ENCODE assay signal across 14 cellular contexts in the genomic region with DNA sequence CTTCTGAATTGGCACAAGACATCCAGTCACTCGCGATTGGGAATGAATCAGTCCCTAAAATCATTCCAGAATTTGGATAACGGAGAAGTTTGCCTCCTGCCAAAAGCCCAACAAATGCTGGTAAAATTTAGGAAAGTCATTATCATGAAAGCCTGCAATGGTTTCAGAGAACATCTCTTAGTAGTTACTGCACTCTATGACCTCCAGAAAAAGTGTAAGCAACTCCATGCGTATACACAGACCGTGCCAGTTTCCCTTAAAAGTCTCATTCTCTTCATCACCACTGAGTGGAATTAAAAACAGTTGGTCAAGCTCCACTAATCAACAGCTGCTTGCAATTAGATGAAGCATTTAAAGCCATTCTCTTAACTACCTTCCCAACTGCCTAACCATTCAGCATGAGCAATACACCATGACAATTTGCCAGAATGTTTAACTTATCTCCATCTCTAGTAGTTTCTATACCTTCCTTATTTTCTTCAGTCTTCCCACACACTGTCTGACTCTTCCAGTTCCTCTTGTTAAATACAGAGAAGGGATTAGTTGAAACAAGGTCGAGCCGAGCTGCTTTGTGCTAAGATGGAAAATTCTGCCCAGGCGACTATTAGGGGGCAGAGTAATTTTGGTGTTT.
DNase-seq lines count a peak whose midpoint lies in the region; ATAC-seq and TF ChIP-seq lines count a peak whose summit lies in the region.
"Had no signal": no experiment of that assay in that cellular context is flagged by ENCODE, and none has a peak within 500 bp of the region (broad histone marks: within the 10 kb centered on the region; RNA-seq: fewer than 3 reads in every experiment).

No MANE protein-coding gene starts in this region.

- H3K27ac ChIP-seq in right atrium auricular region = no peak overlapping the region
- no peak overlapping the region for H3K27ac ChIP-seq in upper lobe of right lung
- H3K27ac ChIP-seq in uterus = no peak overlapping the region
- H3K27ac ChIP-seq: pancreas, PC-9 had no signal

- DNase-seq in Right ventricle myocardium inferior (ENCODE audit: missing footprints) (no peak), right atrium auricular region (ENCODE audit: low spot score) (no peak), NCI-H526 treated with DMSO at 0.1 percent for 48 hours (lab: John Stamatoyannopoulos, UW) (peak; percentile 43), fibroblast of gingiva (ENCODE audit: low read depth) (peak; percentile 76), upper lobe of right lung (no peak), uterus (no peak), DMS53 (lab: John Stamatoyannopoulos, UW) (no peak)
- DNase-seq: activated CD4-positive, alpha-beta memory T cell treated with anti-CD3 and anti-CD28 coated beads, Interleukin-2, amount 10 ng/mL, durations not matched to agents 7 days and 5 days; activated gamma-delta T cell; effector memory CD4-positive, alpha-beta T cell; hippocampal formation; pancreas; PC-9 had no signal

- ATAC-seq in Right ventricle myocardium inferior (peak; percentile 44), upper lobe of right lung (peak; percentile 54), GM19351 (IDR thresholded peaks at IDR 0.05; ENCODE audit: unreplicated experiment) (no peak)

- TF ChIP-seq CTCF in right atrium auricular region (IDR thresholded peaks at IDR 0.05) = no peak
- TF ChIP-seq CTCF in upper lobe of right lung (IDR thresholded peaks at IDR 0.05) = no peak
- TF ChIP-seq CTCF in uterus (IDR thresholded peaks at IDR 0.05) = no peak

- H3K36me3 ChIP-seq in right atrium auricular region = no peaks in the 10 kb centered on the region
- no peaks in the 10 kb centered on the region for H3K36me3 ChIP-seq in upper lobe of right lung
- no peaks in the 10 kb centered on the region for H3K36me3 ChIP-seq in uterus
- H3K36me3 ChIP-seq: pancreas had no signal

- H3K4me1 ChIP-seq in right atrium auricular region = peaks cover 0 to 3% of the 10 kb centered on the region in 2 donors
- H3K4me1 ChIP-seq in upper lobe of right lung = peaks cover 13% of the 10 kb centered on the region
- no peaks in the 10 kb centered on the region for H3K4me1 ChIP-seq in uterus

- intact Hi-C loops in Right ventricle myocardium inferior (cut with DNase I) (no loop called here), upper lobe of right lung (cut with DNase I) (no loop called here), uterus (cut with DNase I; ENCODE audit: low total_unique reads) (no loop called here)

- TF ChIP-seq POLR2A in uterus (IDR thresholded peaks at IDR 0.05) = no peak

- no peak overlapping the region for H3K4me3 ChIP-seq in right atrium auricular region
- H3K4me3 ChIP-seq in upper lobe of right lung = no peak overlapping the region
- H3K4me3 ChIP-seq in uterus = no peak overlapping the region
- H3K4me3 ChIP-seq: pancreas, PC-9 had no signal

- H3K9me3 ChIP-seq in right atrium auricular region = no peaks in the 10 kb centered on the region
- no peaks in the 10 kb centered on the region for H3K9me3 ChIP-seq in upper lobe of right lung
- no peaks in the 10 kb centered on the region for H3K9me3 ChIP-seq in uterus
- H3K9me3 ChIP-seq: pancreas had no signal

- no peaks in the 10 kb centered on the region for H3K27me3 ChIP-seq in right atrium auricular region
- no peaks in the 10 kb centered on the region for H3K27me3 ChIP-seq in upper lobe of right lung
- H3K27me3 ChIP-seq in uterus = no peaks in the 10 kb centered on the region
- H3K27me3 ChIP-seq: pancreas had no signal

Comparison
In these comparisons a context has a peak if more than half of its experiments do, and no peak if none do; other contexts are left out.
1. DNase-seq: peak in NCI-H526 treated with DMSO at 0.1 percent for 48 hours (single experiment) and fibroblast of gingiva (single experiment); none in Right ventricle myocardium inferior (single experiment), right atrium auricular region (single experiment), upper lobe of right lung (single experiment), uterus (0 of 2) and DMS53 (single experiment).